In the genomic region with DNA sequence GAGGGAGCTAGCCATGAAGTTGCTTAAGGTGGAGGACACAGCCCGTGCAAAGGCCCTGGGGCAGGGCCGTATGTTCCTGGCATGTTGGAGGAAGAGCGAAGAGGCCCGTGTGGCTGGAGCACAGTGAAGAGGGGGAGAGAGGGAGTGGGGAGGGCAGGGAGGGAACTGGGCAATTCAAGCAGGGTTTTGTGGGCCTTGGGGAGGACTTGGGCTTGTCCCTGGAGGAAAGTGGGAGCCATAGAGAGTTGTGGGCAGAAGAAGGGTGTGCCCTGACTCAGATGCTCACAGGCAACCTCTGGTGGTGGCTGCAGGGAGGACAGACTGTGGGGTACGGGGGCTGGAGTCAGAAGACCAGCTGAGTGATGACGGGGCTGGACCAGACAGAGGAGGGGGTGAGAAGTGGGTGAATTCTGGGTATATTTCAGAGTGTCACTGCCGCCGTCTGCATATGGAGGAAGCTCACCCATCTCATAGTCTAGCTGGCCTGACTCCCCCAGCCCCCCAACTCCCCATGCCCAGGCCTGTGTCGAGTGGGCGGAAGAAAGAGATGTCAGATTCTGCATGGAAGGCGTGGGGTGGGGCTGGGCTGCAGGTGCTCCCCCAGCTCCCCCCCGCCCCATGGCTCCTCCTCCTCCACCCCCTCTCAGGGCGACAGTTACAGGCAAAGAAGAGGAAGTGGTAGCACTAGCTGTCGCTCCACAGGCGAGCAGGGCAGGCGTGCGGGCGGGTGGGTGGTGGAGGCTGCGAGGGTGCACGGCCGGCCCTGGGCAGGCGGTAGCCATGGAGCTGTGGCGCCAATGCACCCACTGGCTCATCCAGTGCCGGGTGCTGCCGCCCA, we compare ENCODE assay signal across 8 cellular contexts. TPM values are rescaled to one million over a fixed set of nuclear protein-coding genes. Genes with fewer than 3 reads are reported as not detected.
DNase-seq lines count a peak whose midpoint lies in the region; ATAC-seq and TF ChIP-seq lines count a peak whose summit lies in the region.

A gene with protein sequence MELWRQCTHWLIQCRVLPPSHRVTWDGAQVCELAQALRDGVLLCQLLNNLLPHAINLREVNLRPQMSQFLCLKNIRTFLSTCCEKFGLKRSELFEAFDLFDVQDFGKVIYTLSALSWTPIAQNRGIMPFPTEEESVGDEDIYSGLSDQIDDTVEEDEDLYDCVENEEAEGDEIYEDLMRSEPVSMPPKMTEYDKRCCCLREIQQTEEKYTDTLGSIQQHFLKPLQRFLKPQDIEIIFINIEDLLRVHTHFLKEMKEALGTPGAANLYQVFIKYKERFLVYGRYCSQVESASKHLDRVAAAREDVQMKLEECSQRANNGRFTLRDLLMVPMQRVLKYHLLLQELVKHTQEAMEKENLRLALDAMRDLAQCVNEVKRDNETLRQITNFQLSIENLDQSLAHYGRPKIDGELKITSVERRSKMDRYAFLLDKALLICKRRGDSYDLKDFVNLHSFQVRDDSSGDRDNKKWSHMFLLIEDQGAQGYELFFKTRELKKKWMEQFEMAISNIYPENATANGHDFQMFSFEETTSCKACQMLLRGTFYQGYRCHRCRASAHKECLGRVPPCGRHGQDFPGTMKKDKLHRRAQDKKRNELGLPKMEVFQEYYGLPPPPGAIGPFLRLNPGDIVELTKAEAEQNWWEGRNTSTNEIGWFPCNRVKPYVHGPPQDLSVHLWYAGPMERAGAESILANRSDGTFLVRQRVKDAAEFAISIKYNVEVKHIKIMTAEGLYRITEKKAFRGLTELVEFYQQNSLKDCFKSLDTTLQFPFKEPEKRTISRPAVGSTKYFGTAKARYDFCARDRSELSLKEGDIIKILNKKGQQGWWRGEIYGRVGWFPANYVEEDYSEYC (plus strand): TSS at position 681 of the 838 bp plus-strand sequence. CDS start 100 bp downstream, at position 781.

- peak; percentile 37 for ATAC-seq in HG02571 (IDR thresholded peaks at IDR 0.05; ENCODE audit: unreplicated experiment)
- ATAC-seq in memory B cell (ENCODE audit: low read depth): peak; percentile 55

- no peaks in the 10 kb centered on the region for H3K9me3 Mint-ChIP-seq in activated naive CD4-positive, alpha-beta T cell treated with anti-CD3 and anti-CD28 coated beads, Interleukin-2, amount 50 U/mL, for 24 hours
- peaks cover 13% of the 10 kb centered on the region for H3K9me3 Mint-ChIP-seq in memory B cell

- no peaks in the 10 kb centered on the region for H3K9me2 ChIP-seq in GM23248 (ENCODE audit: insufficient read depth)

- no peaks in the 10 kb centered on the region for H3K27me3 ChIP-seq in GM23248 (replicated peaks; ENCODE audit: insufficient read depth)

- H3K4me3 Mint-ChIP-seq in activated naive CD4-positive, alpha-beta T cell treated with anti-CD3 and anti-CD28 coated beads, Interleukin-2, amount 50 U/mL, for 24 hours: peak within 1 kb of the TSS; percentile 90
- H3K4me3 Mint-ChIP-seq in memory B cell: peak within 1 kb of the TSS; percentile 89

- H3K4me3 ChIP-seq in GM23248: no peak within 1 kb of the TSS

- no peak for TF ChIP-seq POLR2A in erythroblast (IDR thresholded peaks at IDR 0.05; ENCODE audit: low read length)

- H3K9ac ChIP-seq in GM23248: no peak within 1 kb of the TSS

- no peaks in the 10 kb centered on the region for H3K27me3 Mint-ChIP-seq in activated naive CD4-positive, alpha-beta T cell treated with anti-CD3 and anti-CD28 coated beads, Interleukin-2, amount 50 U/mL, for 24 hours
- no peaks in the 10 kb centered on the region for H3K27me3 Mint-ChIP-seq in memory B cell

- H3K4me1 Mint-ChIP-seq in activated naive CD4-positive, alpha-beta T cell treated with anti-CD3 and anti-CD28 coated beads, Interleukin-2, amount 50 U/mL, for 24 hours: peaks cover 55% of the 10 kb centered on the region
- H3K4me1 Mint-ChIP-seq in memory B cell: peaks cover 48% of the 10 kb centered on the region

- no peak within 1 kb of the TSS for H3K4me2 ChIP-seq in GM23248 (ENCODE audit: unreplicated experiment)

- H3F3A ChIP-seq in GM23248 (ENCODE audit: insufficient read depth): no peaks in the 10 kb centered on the region

- H3K27ac Mint-ChIP-seq in activated naive CD4-positive, alpha-beta T cell treated with anti-CD3 and anti-CD28 coated beads, Interleukin-2, amount 50 U/mL, for 24 hours: peak within 1 kb of the TSS; percentile 90
- H3K27ac Mint-ChIP-seq in memory B cell: peak within 1 kb of the TSS; percentile 92

- DNase-seq in CD1c-positive myeloid dendritic cell (ENCODE audit: extremely low spot score): peak; percentile 92
- peak; percentile 67 to 92 (median 76) for DNase-seq in T-helper 1 cell
- DNase-seq in memory B cell (ENCODE audit: low spot score in 2 of 2): peak; percentile 65 to 76
- DNase-seq in stimulated activated CD8-positive, alpha-beta memory T cell treated with anti-CD3 and anti-CD28 coated beads, Interleukin-7, amount 100 ng/mL, for 1 hour (ENCODE audit: low read depth in 2 of 2): peak; percentile 59 to 66
- DNase-seq in GM23248: no peak
- DNase-seq in erythroblast (lab: John Stamatoyannopoulos, UW): no peak

- H3K79me2 ChIP-seq in GM23248 (ENCODE audit: insufficient read depth): no peaks in the 10 kb centered on the region

- H3K27ac ChIP-seq in GM23248: no peak within 1 kb of the TSS

- no peaks in the 10 kb centered on the region for H3K36me3 ChIP-seq in GM23248 (ENCODE audit: low read depth)

- no peaks in the 10 kb centered on the region for H4K20me1 ChIP-seq in GM23248 (ENCODE audit: insufficient read depth)

- no peak within 1 kb of the TSS for H2AFZ ChIP-seq in GM23248

- no peaks in the 10 kb centered on the region for H3K9me3 ChIP-seq in GM23248 (ENCODE audit: low read depth)

- no peaks in the 10 kb centered on the region for H3K4me1 ChIP-seq in GM23248 (ENCODE audit: insufficient read depth)

- H3K36me3 Mint-ChIP-seq in activated naive CD4-positive, alpha-beta T cell treated with anti-CD3 and anti-CD28 coated beads, Interleukin-2, amount 50 U/mL, for 24 hours: peaks cover 17% of the 10 kb centered on the region
- peaks cover 23% of the 10 kb centered on the region for H3K36me3 Mint-ChIP-seq in memory B cell

- 76 to 82% methylated on average over 11 to 25 of the region's 25 CpGs for WGBS in GM23248 (ENCODE audit: low coverage in 1 of 2, low lambda C conversion rate in 2 of 2, missing lambda C conversion rate in 2 of 2), 2 experiments

- in situ Hi-C loops in GM23248 (cut with MboI): no loop called here

RNA-seq across cellular contexts. Expression of the gene that starts here (rescaled TPM):
- not detected in 2 replicates for total RNA-seq in GM23248 (2014; rRNA removed; shearing (Covaris generic))
- not detected in 2 replicates for polyA plus RNA-seq in GM23248 (2016; fragmentation: Nextera tagmentation; extraction: Ambion mirVana)

Comparison
In these comparisons a context has a peak if more than half of its experiments do, and no peak if none do; other contexts are left out.
1. DNase-seq: peak in CD1c-positive myeloid dendritic cell (single experiment), T-helper 1 cell (5 of 5), memory B cell (2 of 2) and stimulated activated CD8-positive, alpha-beta memory T cell treated with anti-CD3 and anti-CD28 coated beads, Interleukin-7, amount 100 ng/mL, for 1 hour (2 of 2); none in GM23248 (single experiment) and erythroblast (0 of 2).